24 cellular contexts compared by ENCODE assay signal in genomic region chr1:101898137-101898536, GRCh38.
"Had no signal": no experiment of that assay in that cellular context is flagged by ENCODE, and none has a peak within 500 bp of the region (broad histone marks: within the 10 kb centered on the region; RNA-seq: fewer than 3 reads in every experiment).

No MANE protein-coding gene starts in this region.

- H3K27ac Mint-ChIP-seq: mesothelial cell of epicardium; naive B cell; nephron; neural progenitor cell; progenitor cell of endocrine pancreas; stimulated activated naive CD8-positive, alpha-beta T cell treated with anti-CD3 and anti-CD28 coated beads, Interleukin-15, amount 100 ng/mL, for 72 hours had no signal

- H3K4me1 Mint-ChIP-seq: naive B cell; nephron; stimulated activated naive CD8-positive, alpha-beta T cell treated with anti-CD3 and anti-CD28 coated beads, Interleukin-15, amount 100 ng/mL, for 72 hours had no signal

- DNase-seq: dermis blood vessel endothelial cell; effector memory CD4-positive, alpha-beta T cell; foreskin keratinocyte; heart left ventricle; kidney; left lung; mesenchymal stem cell; mucosa of descending colon; naive B cell; stimulated activated CD4-positive, alpha-beta T cell treated with anti-CD3 and anti-CD28 coated beads, Interleukin-12 subunit alpha, Interleukin-12 subunit beta, amount 100 ng/mL, for 4 hours; stimulated activated CD4-positive, alpha-beta T cell treated with anti-CD3 and anti-CD28 coated beads, Interleukin-1b, Interleukin-23, amount 100 ng/mL, for 48 hours; stimulated activated CD4-positive, alpha-beta T cell treated with anti-CD3 and anti-CD28 coated beads, Interleukin-4, amount 100 ng/mL, for 1 hour; stimulated activated CD8-positive, alpha-beta memory T cell treated with anti-CD3 and anti-CD28 coated beads, Interleukin-4, amount 100 ng/mL, for 48 hours; stimulated activated naive CD4-positive, alpha-beta T cell; stimulated activated naive CD8-positive, alpha-beta T cell treated with anti-CD3 and anti-CD28 coated beads, Interleukin-15, amount 100 ng/mL, for 72 hours; transverse colon; upper lobe of right lung; uterus had no signal

- H3K9me3 Mint-ChIP-seq: mesothelial cell of epicardium; naive B cell; nephron; neural progenitor cell; stimulated activated naive CD8-positive, alpha-beta T cell treated with anti-CD3 and anti-CD28 coated beads, Interleukin-15, amount 100 ng/mL, for 72 hours had no signal

- H3K27me3 Mint-ChIP-seq: naive B cell; progenitor cell of endocrine pancreas; stimulated activated naive CD8-positive, alpha-beta T cell treated with anti-CD3 and anti-CD28 coated beads, Interleukin-15, amount 100 ng/mL, for 72 hours had no signal

- ATAC-seq: foreskin keratinocyte; gastroesophageal sphincter; heart left ventricle; left lung; mucosa of descending colon; sciatic nerve; stimulated activated naive CD8-positive, alpha-beta T cell treated with anti-CD3 and anti-CD28 coated beads, Interleukin-15, amount 100 ng/mL, for 72 hours; upper lobe of right lung had no signal

- H3K36me3 Mint-ChIP-seq: mesothelial cell of epicardium, naive B cell, neural progenitor cell had no signal

- H3K4me3 Mint-ChIP-seq: mesothelial cell of epicardium; naive B cell; nephron; neural progenitor cell; stimulated activated naive CD8-positive, alpha-beta T cell treated with anti-CD3 and anti-CD28 coated beads, Interleukin-15, amount 100 ng/mL, for 72 hours had no signal
